In genomic region chr18:9069482-9070059, GRCh38 we compare ENCODE assay signal across 2 cellular contexts.
TF ChIP-seq lines count a peak whose summit lies in the region.

No MANE protein-coding gene starts in this region.

TF ChIP-seq in SK-N-SH, 30 proteins besides CTCF, POLR2A, EP300 and RAD21 (continued from another document):
- no peak for TF ChIP-seq FOSL2 (IDR thresholded peaks at IDR 0.05; ENCODE audit: borderline replicate concordance, low read depth)
- TF ChIP-seq, protein P1, sequence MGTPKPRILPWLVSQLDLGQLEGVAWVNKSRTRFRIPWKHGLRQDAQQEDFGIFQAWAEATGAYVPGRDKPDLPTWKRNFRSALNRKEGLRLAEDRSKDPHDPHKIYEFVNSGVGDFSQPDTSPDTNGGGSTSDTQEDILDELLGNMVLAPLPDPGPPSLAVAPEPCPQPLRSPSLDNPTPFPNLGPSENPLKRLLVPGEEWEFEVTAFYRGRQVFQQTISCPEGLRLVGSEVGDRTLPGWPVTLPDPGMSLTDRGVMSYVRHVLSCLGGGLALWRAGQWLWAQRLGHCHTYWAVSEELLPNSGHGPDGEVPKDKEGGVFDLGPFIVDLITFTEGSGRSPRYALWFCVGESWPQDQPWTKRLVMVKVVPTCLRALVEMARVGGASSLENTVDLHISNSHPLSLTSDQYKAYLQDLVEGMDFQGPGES (IDR thresholded peaks at IDR 0.05; ENCODE audit: low read depth, low read length): no peak
- TF ChIP-seq REST (IDR thresholded peaks at IDR 0.05; ENCODE audit: low read depth, low read length): no peak
- no peak for TF ChIP-seq PBX3 (IDR thresholded peaks at IDR 0.05)
- no peak for TF ChIP-seq ELF1 (IDR thresholded peaks at IDR 0.05)
- TF ChIP-seq RCOR1 (IDR thresholded peaks at IDR 0.05; ENCODE audit: low read length): no peak
- TF ChIP-seq FOXJ3 (CRISPR knock-in tag; IDR thresholded peaks at IDR 0.05): no peak
- no peak for TF ChIP-seq POLR2AphosphoS5 (IDR thresholded peaks at IDR 0.05; ENCODE audit: low read depth, low read length)
- no peak for TF ChIP-seq RXRA (IDR thresholded peaks at IDR 0.05; ENCODE audit: borderline replicate concordance, low read depth)
- no peak for TF ChIP-seq SIN3A (IDR thresholded peaks at IDR 0.05; ENCODE audit: borderline replicate concordance, low read depth, low read length)
- TF ChIP-seq GABPA (IDR thresholded peaks at IDR 0.05; ENCODE audit: low read depth): no peak
- TF ChIP-seq CHD2 (IDR thresholded peaks at IDR 0.05; ENCODE audit: low read length, partially characterized antibody): no peak
- TF ChIP-seq EZH2phosphoT487 (IDR thresholded peaks at IDR 0.05; ENCODE audit: borderline replicate concordance, low read depth): no peak
TF ChIP-seq in SK-N-SH: peak in this region for 0.

TF ChIP-seq in SK-N-SH treated with all-trans-retinoic acid at 6 μM for 48 hours, 23 proteins besides CTCF, POLR2A, EP300 and RAD21 (continued from another document):
- TF ChIP-seq, protein P2, sequence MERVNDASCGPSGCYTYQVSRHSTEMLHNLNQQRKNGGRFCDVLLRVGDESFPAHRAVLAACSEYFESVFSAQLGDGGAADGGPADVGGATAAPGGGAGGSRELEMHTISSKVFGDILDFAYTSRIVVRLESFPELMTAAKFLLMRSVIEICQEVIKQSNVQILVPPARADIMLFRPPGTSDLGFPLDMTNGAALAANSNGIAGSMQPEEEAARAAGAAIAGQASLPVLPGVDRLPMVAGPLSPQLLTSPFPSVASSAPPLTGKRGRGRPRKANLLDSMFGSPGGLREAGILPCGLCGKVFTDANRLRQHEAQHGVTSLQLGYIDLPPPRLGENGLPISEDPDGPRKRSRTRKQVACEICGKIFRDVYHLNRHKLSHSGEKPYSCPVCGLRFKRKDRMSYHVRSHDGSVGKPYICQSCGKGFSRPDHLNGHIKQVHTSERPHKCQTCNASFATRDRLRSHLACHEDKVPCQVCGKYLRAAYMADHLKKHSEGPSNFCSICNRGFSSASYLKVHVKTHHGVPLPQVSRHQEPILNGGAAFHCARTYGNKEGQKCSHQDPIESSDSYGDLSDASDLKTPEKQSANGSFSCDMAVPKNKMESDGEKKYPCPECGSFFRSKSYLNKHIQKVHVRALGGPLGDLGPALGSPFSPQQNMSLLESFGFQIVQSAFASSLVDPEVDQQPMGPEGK (CRISPR knock-in tag; IDR thresholded peaks at IDR 0.05; ENCODE audit: borderline replicate concordance): no peak
- TF ChIP-seq GLIS3 (CRISPR knock-in tag; IDR thresholded peaks at IDR 0.05) (no peak), ZFP30 (CRISPR knock-in tag; IDR thresholded peaks at IDR 0.05) (no peak), SNAI2 (CRISPR knock-in tag; IDR thresholded peaks at IDR 0.05) (no peak), OSR1 (CRISPR knock-in tag; IDR thresholded peaks at IDR 0.05) (no peak), TOX (CRISPR knock-in tag; IDR thresholded peaks at IDR 0.05; ENCODE audit: borderline replicate concordance) (no peak), ARNTL (CRISPR knock-in tag; IDR thresholded peaks at IDR 0.05; ENCODE audit: borderline replicate concordance, low read depth) (no peak), PPARA (CRISPR knock-in tag; IDR thresholded peaks at IDR 0.05; ENCODE audit: borderline replicate concordance) (no peak)
TF ChIP-seq in SK-N-SH treated with all-trans-retinoic acid at 6 μM for 48 hours: peak in this region for 0.
